Comparison of ENCODE assay signal across 8 cellular contexts in genomic region chr2:25309402-25309801, GRCh38. TPM values are rescaled to one million over a fixed set of nuclear protein-coding genes. Genes with fewer than 3 reads are reported as not detected.
DNase-seq lines count a peak whose midpoint lies in the region; ATAC-seq and TF ChIP-seq lines count a peak whose summit lies in the region.

No MANE protein-coding gene starts in this region.

- no peaks in the 10 kb centered on the region; the same call in 1 of the 2 replicates for H3K27me3 ChIP-seq in Karpas-422 (ENCODE audit: low read length)

- H4K20me1 ChIP-seq in Karpas-422 (ENCODE audit: insufficient read depth, low read depth, low read length): peaks cover 36% of the 10 kb centered on the region

- H3K79me2 ChIP-seq in Karpas-422 (ENCODE audit: low read length): no peaks in the 10 kb centered on the region

- H3K36me3 ChIP-seq in Karpas-422 (ENCODE audit: insufficient read depth, low read length): no peaks in the 10 kb centered on the region

- no peaks in the 10 kb centered on the region for H3K9me3 ChIP-seq in Karpas-422 (ENCODE audit: low read length)

- H3K4me3 ChIP-seq in Karpas-422 (ENCODE audit: low read length): no peak overlapping the region

- no peak for TF ChIP-seq POLR2A in GM18505 (IDR thresholded peaks at IDR 0.05; ENCODE audit: borderline replicate concordance, extremely low read depth, insufficient read depth, insufficient read length)

- no peak for ATAC-seq in HG03439 (IDR thresholded peaks at IDR 0.05; ENCODE audit: unreplicated experiment)
- ATAC-seq in GM18505 (IDR thresholded peaks at IDR 0.05; ENCODE audit: unreplicated experiment): no peak

- H3K9ac ChIP-seq in Karpas-422 (ENCODE audit: low read length): no peak overlapping the region

- H3K4me1 ChIP-seq in Karpas-422 (ENCODE audit: low read length): peaks cover 19% of the 10 kb centered on the region

- H3K9me2 ChIP-seq in Karpas-422 (replicated peaks; ENCODE audit: insufficient read depth, low read length): no peaks in the 10 kb centered on the region

- DNase-seq in EH (ENCODE audit: low read depth) (peak; percentile 58), Karpas-422 (peak; percentile 84), SW 1271 (lab: John Stamatoyannopoulos, UW) (peak; percentile 48 to 49), amygdala (lab: John Stamatoyannopoulos, UW) (peak in 31 of 56 donors; percentile 16 to 72 (median 47)), islet precursor cell (peak; percentile 81)
- peak; percentile 39 to 57 for DNase-seq in stimulated activated CD8-positive, alpha-beta memory T cell treated with anti-CD3 and anti-CD28 coated beads, Interleukin-2, amount 100 ng/mL, for 1 hour (ENCODE audit: low read depth in 2 of 2)

- H3K4me2 ChIP-seq in Karpas-422 (ENCODE audit: low read depth, low read length, poor library complexity, severe bottlenecking): no peak overlapping the region

- no peak overlapping the region for H3K27ac ChIP-seq in Karpas-422 (ENCODE audit: low read length)

- H2AFZ ChIP-seq in Karpas-422 (ENCODE audit: low read length): no peak overlapping the region

RNA-seq across cellular contexts. Expression of gene DNMT3A, which starts 32.3 kb away (rescaled TPM):
- 0.97 and 1.6 TPM in 2 replicates for total RNA-seq in Karpas-422 (2014; rRNA removed; shearing (Covaris generic); ENCODE audit: low replicate concordance)
